32 cellular contexts compared by ENCODE assay signal in genomic region chr1:43669878-43670277, GRCh38.
"Had no signal": no experiment of that assay in that cellular context is flagged by ENCODE, and none has a peak within 500 bp of the region (broad histone marks: within the 10 kb centered on the region; RNA-seq: fewer than 3 reads in every experiment).

No MANE protein-coding gene starts in this region.

- ATAC-seq: activated CD4-positive, alpha-beta T cell treated with anti-CD3 and anti-CD28 coated beads for 36 hours; activated CD8-positive, alpha-beta memory T cell treated with anti-CD3 and anti-CD28 coated beads, Interleukin-2, amount 10 ng/mL, durations not matched to agents 7 days and 5 days; activated CD8-positive, alpha-beta T cell treated with anti-CD3 and anti-CD28 coated beads, Interleukin-2, amount 10 ng/mL, durations not matched to agents 7 days and 5 days; activated naive CD8-positive, alpha-beta T cell treated with anti-CD3 and anti-CD28 coated beads, Interleukin-2, amount 50 U/mL, for 24 hours; effector memory CD8-positive, alpha-beta T cell; T-helper 17 cell had no signal

- DNase-seq: activated CD4-positive, alpha-beta memory T cell treated with anti-CD3 and anti-CD28 coated beads for 36 hours; activated CD4-positive, alpha-beta T cell treated with anti-CD3 and anti-CD28 coated beads for 36 hours; activated CD4-positive, alpha-beta T cell treated with anti-CD3 and anti-CD28 coated beads, Interleukin-2, amount 10 ng/mL, durations not matched to agents 24 days and 14 days; activated CD4-positive, CD25-positive, alpha-beta regulatory T cell; activated CD4-positive, CD25-positive, alpha-beta regulatory T cell treated with anti-CD3 and anti-CD28 coated beads, Interleukin-2, amount 50 U/mL, for 72 hours; activated CD8-positive, alpha-beta memory T cell treated with anti-CD3 and anti-CD28 coated beads, Interleukin-2, amount 10 ng/mL, durations not matched to agents 7 days and 5 days; activated CD8-positive, alpha-beta memory T cell treated with anti-CD3 and anti-CD28 coated beads, Interleukin-2, amount 50 U/mL, for 4 hours; activated CD8-positive, alpha-beta T cell treated with anti-CD3 and anti-CD28 coated beads, Interleukin-2, amount 10 ng/mL, durations not matched to agents 7 days and 5 days; activated effector memory CD4-positive, alpha-beta T cell treated with anti-CD3 and anti-CD28 coated beads, Interleukin-2, amount 50 U/mL, for 16 hours; activated naive CD4-positive, alpha-beta T cell treated with anti-CD3 and anti-CD28 coated beads for 36 hours; activated naive CD8-positive, alpha-beta T cell treated with anti-CD3 and anti-CD28 coated beads for 36 hours; activated naive CD8-positive, alpha-beta T cell treated with anti-CD3 and anti-CD28 coated beads, Interleukin-2, amount 50 U/mL, for 24 hours; activated T-cell treated with anti-CD3 and anti-CD28 coated beads, Interleukin-2, amount 50 U/mL, for 1 hour; activated T-cell treated with anti-CD3 and anti-CD28 coated beads, Interleukin-2, amount 50 U/mL, for 48 hours; adrenal gland; amygdala; aorta; brain microvascular endothelial cell; cortex of kidney; dermis blood vessel endothelial cell; effector CD4-positive, alpha-beta T cell; effector memory CD8-positive, alpha-beta T cell; erythroblast; foreskin melanocyte; head of caudate nucleus; T-helper 1 cell; T-helper 17 cell; T1000; WERI-Rb-1 had no signal

- H3K27me3 ChIP-seq: adrenal gland, brain microvascular endothelial cell, esophagus muscularis mucosa had no signal

- FAIRE-seq: bronchial epithelial cell, colon had no signal

- H3K4me3 ChIP-seq: adrenal gland, esophagus muscularis mucosa had no signal

- H3K9me3 ChIP-seq: adrenal gland, esophagus muscularis mucosa had no signal

- H3K27ac ChIP-seq: adrenal gland, esophagus muscularis mucosa, WERI-Rb-1 had no signal
